In genomic region chr6:104050455-104050854, GRCh38 we compare ENCODE assay signal across 25 cellular contexts.
"Had no signal": no experiment of that assay in that cellular context is flagged by ENCODE, and none has a peak within 500 bp of the region (broad histone marks: within the 10 kb centered on the region; RNA-seq: fewer than 3 reads in every experiment).

No MANE protein-coding gene starts in this region.

- H3K27ac ChIP-seq: ascending aorta, body of pancreas, coronary artery had no signal

- H3K36me3 ChIP-seq: ascending aorta had no signal

- H3K27me3 ChIP-seq: ascending aorta, body of pancreas had no signal

- H3K4me1 ChIP-seq: ascending aorta, body of pancreas had no signal

- ATAC-seq: activated CD8-positive, alpha-beta memory T cell treated with anti-CD3 and anti-CD28 coated beads, Interleukin-2, amount 10 ng/mL, durations not matched to agents 7 days and 5 days; activated naive CD4-positive, alpha-beta T cell treated with anti-CD3 and anti-CD28 coated beads, Interleukin-2, amount 50 U/mL, for 72 hours; activated naive CD8-positive, alpha-beta T cell treated with anti-CD3 and anti-CD28 coated beads, Interleukin-2, amount 50 U/mL, for 24 hours; body of pancreas; Right ventricle myocardium inferior; T-cell had no signal

- DNase-seq: activated CD4-positive, alpha-beta T cell treated with anti-CD3 and anti-CD28 coated beads, Interleukin-2, amount 10 ng/mL, durations not matched to agents 24 days and 14 days; activated CD4-positive, alpha-beta T cell treated with anti-CD3 and anti-CD28 coated beads, Interleukin-2, amount 50 U/mL, for 48 hours; activated CD4-positive, CD25-positive, alpha-beta regulatory T cell treated with anti-CD3 and anti-CD28 coated beads, Interleukin-2, amount 50 U/mL, for 72 hours; activated CD8-positive, alpha-beta memory T cell treated with anti-CD3 and anti-CD28 coated beads, Interleukin-2, amount 10 ng/mL, durations not matched to agents 7 days and 5 days; activated effector memory CD4-positive, alpha-beta T cell treated with Interleukin-2 at 50 U/mL for 16 hours; activated naive CD4-positive, alpha-beta T cell treated with Interleukin-2 at 50 U/mL for 16 hours; activated naive CD8-positive, alpha-beta T cell treated with anti-CD3 and anti-CD28 coated beads, Interleukin-2, amount 50 U/mL, for 24 hours; activated T-cell treated with anti-CD3 and anti-CD28 coated beads, Interleukin-2, amount 50 U/mL, for 24 hours; amniotic stem cell; body of pancreas; central memory CD4-positive, alpha-beta T cell; MV-4-11; NCI-H1092 treated with DMSO at 0.1 percent for 48 hours; NCI-H1417 treated with DMSO at 0.1 percent for 48 hours; NCI-H1694; NCI-H2029; NCI-H2107; NCI-H510A treated with DMSO at 0.1 percent for 48 hours; T-cell had no signal

- FAIRE-seq: bronchial epithelial cell had no signal

- H3K9me3 ChIP-seq: ascending aorta, body of pancreas had no signal

- H3K4me3 ChIP-seq: ascending aorta, body of pancreas, coronary artery, SK-N-MC had no signal
